Comparison of ENCODE assay signal across 16 cellular contexts in genomic region chr2:238558456-238559099, GRCh38.
DNase-seq lines count a peak whose midpoint lies in the region; ATAC-seq and TF ChIP-seq lines count a peak whose summit lies in the region.
"Had no signal": no experiment of that assay in that cellular context is flagged by ENCODE, and none has a peak within 500 bp of the region (broad histone marks: within the 10 kb centered on the region; RNA-seq: fewer than 3 reads in every experiment).

No MANE protein-coding gene starts in this region.

- peak overlapping the region; percentile 7 for H4K91ac ChIP-seq in mesenchymal stem cell (ENCODE audit: low read length)

- no peak overlapping the region for H2AK5ac ChIP-seq in mesenchymal stem cell (ENCODE audit: low read length, severe bottlenecking)

- H3K9me3 ChIP-seq in fibroblast of lung (ENCODE audit: control insufficient read depth, insufficient read depth, low read depth, low read length) (no peaks in the 10 kb centered on the region), mesenchymal stem cell (ENCODE audit: control insufficient read depth, low read length) (no peaks in the 10 kb centered on the region), mucosa of descending colon (no peaks in the 10 kb centered on the region)

- H2BK120ac ChIP-seq in mesenchymal stem cell (ENCODE audit: low read depth, low read length): no peak overlapping the region

- no peak overlapping the region for H3K4me2 ChIP-seq in fibroblast of lung (ENCODE audit: extremely low read depth, insufficient read depth, low read length)
- no peak overlapping the region for H3K4me2 ChIP-seq in mesenchymal stem cell (ENCODE audit: low read length, poor library complexity, severe bottlenecking)

- 90% methylated on average over 19 of the region's 19 CpGs for WGBS in mesenchymal stem cell

- H2BK12ac ChIP-seq in mesenchymal stem cell (ENCODE audit: low read length in 2 of 2): no peak overlapping the region

- in situ Hi-C loops in GM13976 (cut with MboI; ENCODE audit: low sequenced_read_pairs, unreplicated experiment): no loop called here

- no peaks in the 10 kb centered on the region for H3K36me3 Mint-ChIP-seq in immature natural killer cell
- H3K36me3 Mint-ChIP-seq in activated CD8-positive, alpha-beta T cell treated with anti-CD3 and anti-CD28 coated beads for 36 hours (ENCODE audit: low read depth): no peaks in the 10 kb centered on the region

- no peak overlapping the region for H3K27ac ChIP-seq in fibroblast of lung (ENCODE audit: insufficient read depth, low read length)
- H3K27ac ChIP-seq in mesenchymal stem cell (ENCODE audit: low read length, poor library complexity, severe bottlenecking): no peak overlapping the region

- H3K27me3 Mint-ChIP-seq in immature natural killer cell (ENCODE audit: low read depth in 3 of 3): peaks cover 4 to 7% (median 4%) of the 10 kb centered on the region in 3 donors
- H3K27me3 Mint-ChIP-seq in activated CD8-positive, alpha-beta T cell treated with anti-CD3 and anti-CD28 coated beads for 36 hours: no peaks in the 10 kb centered on the region

- H3K9ac ChIP-seq in fibroblast of lung (ENCODE audit: insufficient read depth, low read length) (peak overlapping the region; percentile 7), mesenchymal stem cell (ENCODE audit: low read length) (no peak overlapping the region)

- no peak overlapping the region for H3K4ac ChIP-seq in mesenchymal stem cell (ENCODE audit: low read depth in 1 of 2, low read length in 2 of 2)

- no peak overlapping the region for H2BK5ac ChIP-seq in mesenchymal stem cell (ENCODE audit: low read depth, low read length, poor library complexity, severe bottlenecking)

- no peaks in the 10 kb centered on the region for H3K4me1 ChIP-seq in fibroblast of lung (ENCODE audit: control insufficient read depth, extremely low read depth, insufficient read depth, low read length)
- H3K4me1 ChIP-seq in mesenchymal stem cell (ENCODE audit: control insufficient read depth, insufficient read depth, low read depth, low read length): no peaks in the 10 kb centered on the region
- H3K4me1 ChIP-seq in mucosa of descending colon (ENCODE audit: low read depth): no peaks in the 10 kb centered on the region

- no peak overlapping the region for H3K27ac Mint-ChIP-seq in immature natural killer cell
- no peak overlapping the region for H3K27ac Mint-ChIP-seq in activated CD8-positive, alpha-beta T cell treated with anti-CD3 and anti-CD28 coated beads for 36 hours

- no peak for TF ChIP-seq CTCF in GM13976 (IDR thresholded peaks at IDR 0.05; ENCODE audit: borderline replicate concordance, control extremely low read depth, extremely low read depth, insufficient read depth, missing control alignments)
- no peak for TF ChIP-seq CTCF in fibroblast of lung (conservative IDR thresholded peaks at IDR 0.05 in 1 of 2, IDR thresholded peaks at IDR 0.05 in 1 of 2; ENCODE audit: low read depth in 1 of 2, low read length in 2 of 2)
- no peak for TF ChIP-seq CTCF in mucosa of descending colon (IDR thresholded peaks at IDR 0.05)
- no peak for TF ChIP-seq CTCF in activated CD8-positive, alpha-beta T cell treated with anti-CD3 and anti-CD28 coated beads for 36 hours (IDR thresholded peaks at IDR 0.05)

- intact Hi-C loops in mucosa of descending colon (cut with DNase I, micrococcal nuclease): no loop called here
- intact Hi-C loops in activated CD8-positive, alpha-beta T cell treated with anti-CD3 and anti-CD28 coated beads for 36 hours (cut with micrococcal nuclease): no loop called here

- no peaks in the 10 kb centered on the region for H3K36me3 ChIP-seq in fibroblast of lung (ENCODE audit: control insufficient read depth, insufficient read depth, low read length)
- no peaks in the 10 kb centered on the region for H3K36me3 ChIP-seq in mesenchymal stem cell (ENCODE audit: control insufficient read depth in 1 of 2, insufficient read depth in 2 of 2, low read depth in 1 of 2, low read length in 2 of 2)
- H3K36me3 ChIP-seq in mucosa of descending colon (ENCODE audit: low read depth): no peaks in the 10 kb centered on the region

- no peak overlapping the region for H2BK15ac ChIP-seq in mesenchymal stem cell (ENCODE audit: low read depth, poor library complexity, severe bottlenecking)

- H3K79me1 ChIP-seq in mesenchymal stem cell (replicated peaks; ENCODE audit: low read length, poor library complexity, severe bottlenecking): no peaks in the 10 kb centered on the region

- CTCF ChIA-PET in activated CD8-positive, alpha-beta T cell treated with anti-CD3 and anti-CD28 coated beads for 36 hours (lab: Charles Lee): interaction anchor here (1.0 kb wide), 1 partner anchor 15 kb away, joined by 3 read pairs; no protein-coding TSS in a partner anchor

- ATAC-seq in mucosa of descending colon: no peak
- no peak for ATAC-seq in activated CD8-positive, alpha-beta T cell treated with anti-CD3 and anti-CD28 coated beads for 36 hours

- POLR2A ChIA-PET in activated CD8-positive, alpha-beta T cell treated with anti-CD3 and anti-CD28 coated beads for 36 hours (lab: Charles Lee): interaction anchor here (0.6 to 0.9 kb wide), 2 partner anchors 24 to 1353 kb away, joined by 3 read pairs; no protein-coding TSS in a partner anchor

- H3K4me3 ChIP-seq in fibroblast of lung (replicated peaks in 1 of 4; ENCODE audit: control extremely low read depth in 1 of 4, insufficient read depth in 1 of 4, low read depth in 3 of 4, low read length in 4 of 4): no peak overlapping the region
- H3K4me3 ChIP-seq in mesenchymal stem cell (ENCODE audit: insufficient read depth in 1 of 2, low read depth in 1 of 2, low read length in 2 of 2): no peak overlapping the region
- no peak overlapping the region for H3K4me3 ChIP-seq in mucosa of descending colon

- DNase-seq in DMS79 treated with DMSO at 0.1 percent for 48 hours (lab: John Stamatoyannopoulos, UW): peak; percentile 81
- peak; percentile 26 for DNase-seq in GM13976 (ENCODE audit: low spot score)
- no peak for DNase-seq in fibroblast of lung (ENCODE audit: low read depth in 2 of 2)
- no peak for DNase-seq in mesenchymal stem cell
- no peak for DNase-seq in mucosa of descending colon
- DNase-seq in immature natural killer cell: no peak
- no peak for DNase-seq in activated CD8-positive, alpha-beta T cell treated with anti-CD3 and anti-CD28 coated beads for 36 hours
- DNase-seq: ACHN, C1 segment of cervical spinal cord, GOT3, NCI-H1105 treated with DMSO at 0.1 percent for 48 hours, NCI-H1694 treated with DMSO at 0.1 percent for 48 hours, NCI-H446 treated with DMSO at 0.1 percent for 48 hours, NCI-H748 treated with DMSO at 0.1 percent for 48 hours, RPMI8226, T-helper 1 cell had no signal

- no peaks in the 10 kb centered on the region for H3K9me3 Mint-ChIP-seq in immature natural killer cell
- H3K9me3 Mint-ChIP-seq in activated CD8-positive, alpha-beta T cell treated with anti-CD3 and anti-CD28 coated beads for 36 hours: no peaks in the 10 kb centered on the region

- no peaks in the 10 kb centered on the region for H4K20me1 ChIP-seq in fibroblast of lung (ENCODE audit: control insufficient read depth, extremely low read depth, insufficient read depth, low read length)

- H2AFZ ChIP-seq in fibroblast of lung (ENCODE audit: low read length): no peak overlapping the region
- no peak overlapping the region for H2AFZ ChIP-seq in mesenchymal stem cell (ENCODE audit: low read depth, low read length)

- H3K4me3 Mint-ChIP-seq in immature natural killer cell: no peak overlapping the region
- H3K4me3 Mint-ChIP-seq in activated CD8-positive, alpha-beta T cell treated with anti-CD3 and anti-CD28 coated beads for 36 hours: no peak overlapping the region

- no peak overlapping the region for H3K14ac ChIP-seq in mesenchymal stem cell (ENCODE audit: low read length in 2 of 2)

- H3K18ac ChIP-seq in mesenchymal stem cell (ENCODE audit: low read depth in 1 of 2, low read length in 2 of 2): no peak overlapping the region

- H3K79me2 ChIP-seq in fibroblast of lung (ENCODE audit: control insufficient read depth, insufficient read depth, low read length): no peaks in the 10 kb centered on the region

- H4K8ac ChIP-seq in mesenchymal stem cell (ENCODE audit: low read length): no peak overlapping the region

- H3K23ac ChIP-seq in mesenchymal stem cell (ENCODE audit: low read length in 2 of 2): no peak overlapping the region

- H3K27me3 ChIP-seq in fibroblast of lung (ENCODE audit: control insufficient read depth, insufficient read depth, low read length): no peaks in the 10 kb centered on the region
- H3K27me3 ChIP-seq in mesenchymal stem cell (ENCODE audit: control insufficient read depth in 1 of 2, insufficient read depth in 1 of 2, low read length in 2 of 2): peaks cover 0 to 3% of the 10 kb centered on the region in 2 experiments

- no peaks in the 10 kb centered on the region for H3K4me1 Mint-ChIP-seq in immature natural killer cell
- H3K4me1 Mint-ChIP-seq in activated CD8-positive, alpha-beta T cell treated with anti-CD3 and anti-CD28 coated beads for 36 hours (ENCODE audit: low read depth): no peaks in the 10 kb centered on the region

Comparison
In these comparisons a context has a peak if more than half of its experiments do, and no peak if none do; other contexts are left out.
1. DNase-seq: peak in DMS79 treated with DMSO at 0.1 percent for 48 hours (single experiment) and GM13976 (single experiment); none in fibroblast of lung (0 of 2), mesenchymal stem cell (single experiment), mucosa of descending colon (0 of 3), immature natural killer cell (0 of 3) and activated CD8-positive, alpha-beta T cell treated with anti-CD3 and anti-CD28 coated beads for 36 hours (single experiment).